Comparison of ENCODE assay signal across 25 cellular contexts in the genomic region with DNA sequence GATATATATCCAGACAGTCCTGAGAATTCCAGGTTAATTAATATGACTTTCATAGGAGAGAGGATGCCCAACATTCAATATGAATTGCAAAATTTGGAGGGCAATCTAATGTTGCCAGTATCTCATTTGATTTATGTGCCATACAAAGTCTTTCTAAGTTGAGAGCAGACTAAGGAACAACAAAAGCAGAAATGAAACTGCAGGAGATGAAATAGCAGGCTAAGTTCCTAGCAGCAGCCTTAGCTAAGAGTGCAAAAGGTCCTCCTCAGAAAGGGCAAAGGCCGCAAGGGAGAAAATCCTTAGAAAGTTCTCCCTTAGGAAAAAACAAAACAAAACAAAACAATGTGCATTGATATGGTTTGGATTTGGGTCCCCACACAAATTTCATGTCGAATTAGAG.
"Had no signal": no experiment of that assay in that cellular context is flagged by ENCODE, and none has a peak within 500 bp of the region (broad histone marks: within the 10 kb centered on the region; RNA-seq: fewer than 3 reads in every experiment).

No MANE protein-coding gene starts in this region.

- H3K27me3 Mint-ChIP-seq: activated CD4-positive, alpha-beta memory T cell treated with anti-CD3 and anti-CD28 coated beads for 36 hours; activated naive CD4-positive, alpha-beta T cell treated with anti-CD3 and anti-CD28 coated beads, Interleukin-2, amount 10 ng/mL, durations not matched to agents 7 days and 5 days; activated naive CD8-positive, alpha-beta T cell treated with anti-CD3 and anti-CD28 coated beads, Interleukin-2, amount 50 U/mL, for 24 hours; stimulated activated memory B cell treated with anti-CD40 and anti-IgM and Interleukin-4, amounts not matched to agents 10 μg/mL and 1 μg/mL and 100 μg/mL, for 72 hours had no signal

- H3K27me3 ChIP-seq: body of pancreas, cardiac muscle cell, esophagus squamous epithelium, gastroesophageal sphincter, transverse colon, uterus had no signal

- H3K4me1 Mint-ChIP-seq: activated naive CD4-positive, alpha-beta T cell treated with anti-CD3 and anti-CD28 coated beads, Interleukin-2, amount 10 ng/mL, durations not matched to agents 7 days and 5 days; activated naive CD8-positive, alpha-beta T cell treated with anti-CD3 and anti-CD28 coated beads, Interleukin-2, amount 50 U/mL, for 24 hours had no signal

- H3K27ac Mint-ChIP-seq: activated CD4-positive, alpha-beta memory T cell treated with anti-CD3 and anti-CD28 coated beads for 36 hours; activated naive CD4-positive, alpha-beta T cell treated with anti-CD3 and anti-CD28 coated beads, Interleukin-2, amount 10 ng/mL, durations not matched to agents 7 days and 5 days; activated naive CD8-positive, alpha-beta T cell treated with anti-CD3 and anti-CD28 coated beads, Interleukin-2, amount 50 U/mL, for 24 hours; endodermal cell; stimulated activated memory B cell treated with anti-CD40 and anti-IgM and Interleukin-4, amounts not matched to agents 10 μg/mL and 1 μg/mL and 100 μg/mL, for 72 hours had no signal

- H3K36me3 ChIP-seq: cardiac muscle cell, esophagus squamous epithelium, gastroesophageal sphincter, heart left ventricle, transverse colon, uterus had no signal

- H3K36me3 Mint-ChIP-seq: activated CD4-positive, alpha-beta memory T cell treated with anti-CD3 and anti-CD28 coated beads for 36 hours; activated naive CD4-positive, alpha-beta T cell treated with anti-CD3 and anti-CD28 coated beads, Interleukin-2, amount 10 ng/mL, durations not matched to agents 7 days and 5 days; stimulated activated memory B cell treated with anti-CD40 and anti-IgM and Interleukin-4, amounts not matched to agents 10 μg/mL and 1 μg/mL and 100 μg/mL, for 72 hours had no signal

- H3K9me3 Mint-ChIP-seq: activated naive CD8-positive, alpha-beta T cell treated with anti-CD3 and anti-CD28 coated beads, Interleukin-2, amount 50 U/mL, for 24 hours; stimulated activated memory B cell treated with anti-CD40 and anti-IgM and Interleukin-4, amounts not matched to agents 10 μg/mL and 1 μg/mL and 100 μg/mL, for 72 hours had no signal

- H3K4me1 ChIP-seq: body of pancreas, esophagus squamous epithelium, gastroesophageal sphincter, heart left ventricle, transverse colon, uterus had no signal

- H3K4me3 Mint-ChIP-seq: activated CD4-positive, alpha-beta memory T cell treated with anti-CD3 and anti-CD28 coated beads for 36 hours; activated naive CD4-positive, alpha-beta T cell treated with anti-CD3 and anti-CD28 coated beads, Interleukin-2, amount 10 ng/mL, durations not matched to agents 7 days and 5 days; activated naive CD8-positive, alpha-beta T cell treated with anti-CD3 and anti-CD28 coated beads, Interleukin-2, amount 50 U/mL, for 24 hours; endodermal cell; stimulated activated memory B cell treated with anti-CD40 and anti-IgM and Interleukin-4, amounts not matched to agents 10 μg/mL and 1 μg/mL and 100 μg/mL, for 72 hours had no signal

- ATAC-seq: activated naive CD8-positive, alpha-beta T cell treated with anti-CD3 and anti-CD28 coated beads, Interleukin-2, amount 50 U/mL, for 24 hours; body of pancreas; gastroesophageal sphincter; heart left ventricle; left ventricle myocardium superior; sciatic nerve; stimulated activated memory B cell treated with anti-CD40 and anti-IgM and Interleukin-4, amounts not matched to agents 10 μg/mL and 1 μg/mL and 100 μg/mL, for 72 hours had no signal

- H3K9me3 ChIP-seq: body of pancreas, esophagus squamous epithelium, gastroesophageal sphincter, heart left ventricle, transverse colon, uterus had no signal

- H3K27ac ChIP-seq: body of pancreas, cardiac muscle cell, esophagus squamous epithelium, gastroesophageal sphincter, heart left ventricle, transverse colon, uterus had no signal

- H3K4me3 ChIP-seq: body of pancreas, cardiac muscle cell, esophagus squamous epithelium, gastroesophageal sphincter, heart left ventricle, transverse colon, uterus had no signal

- DNase-seq: activated CD4-positive, alpha-beta memory T cell treated with anti-CD3 and anti-CD28 coated beads for 36 hours; activated CD4-positive, alpha-beta T cell treated with anti-CD3 and anti-CD28 coated beads for 48 hours; activated CD4-positive, CD25-positive, alpha-beta regulatory T cell; activated effector memory CD4-positive, alpha-beta T cell treated with anti-CD3 and anti-CD28 coated beads, Interleukin-2, amount 50 U/mL, for 16 hours; activated naive CD4-positive, alpha-beta T cell treated with anti-CD3 and anti-CD28 coated beads, Interleukin-2, amount 10 ng/mL, durations not matched to agents 7 days and 5 days; activated naive CD8-positive, alpha-beta T cell treated with anti-CD3 and anti-CD28 coated beads, Interleukin-2, amount 50 U/mL, for 24 hours; activated T-cell treated with anti-CD3 and anti-CD28 coated beads for 4 hours; body of pancreas; cortex of kidney; endodermal cell; esophagus squamous epithelium; heart left ventricle; left ventricle myocardium superior; mammary epithelial cell; nucleus accumbens; small intestine; stimulated activated CD4-positive, alpha-beta T cell treated with anti-CD3 and anti-CD28 coated beads, Interleukin-2, amount 100 ng/mL, for 24 hours; T1000; transverse colon; uterus had no signal

- FAIRE-seq: islet of Langerhans, small intestine had no signal
